ENCODE assay signal across 17 cellular contexts in the genomic region with DNA sequence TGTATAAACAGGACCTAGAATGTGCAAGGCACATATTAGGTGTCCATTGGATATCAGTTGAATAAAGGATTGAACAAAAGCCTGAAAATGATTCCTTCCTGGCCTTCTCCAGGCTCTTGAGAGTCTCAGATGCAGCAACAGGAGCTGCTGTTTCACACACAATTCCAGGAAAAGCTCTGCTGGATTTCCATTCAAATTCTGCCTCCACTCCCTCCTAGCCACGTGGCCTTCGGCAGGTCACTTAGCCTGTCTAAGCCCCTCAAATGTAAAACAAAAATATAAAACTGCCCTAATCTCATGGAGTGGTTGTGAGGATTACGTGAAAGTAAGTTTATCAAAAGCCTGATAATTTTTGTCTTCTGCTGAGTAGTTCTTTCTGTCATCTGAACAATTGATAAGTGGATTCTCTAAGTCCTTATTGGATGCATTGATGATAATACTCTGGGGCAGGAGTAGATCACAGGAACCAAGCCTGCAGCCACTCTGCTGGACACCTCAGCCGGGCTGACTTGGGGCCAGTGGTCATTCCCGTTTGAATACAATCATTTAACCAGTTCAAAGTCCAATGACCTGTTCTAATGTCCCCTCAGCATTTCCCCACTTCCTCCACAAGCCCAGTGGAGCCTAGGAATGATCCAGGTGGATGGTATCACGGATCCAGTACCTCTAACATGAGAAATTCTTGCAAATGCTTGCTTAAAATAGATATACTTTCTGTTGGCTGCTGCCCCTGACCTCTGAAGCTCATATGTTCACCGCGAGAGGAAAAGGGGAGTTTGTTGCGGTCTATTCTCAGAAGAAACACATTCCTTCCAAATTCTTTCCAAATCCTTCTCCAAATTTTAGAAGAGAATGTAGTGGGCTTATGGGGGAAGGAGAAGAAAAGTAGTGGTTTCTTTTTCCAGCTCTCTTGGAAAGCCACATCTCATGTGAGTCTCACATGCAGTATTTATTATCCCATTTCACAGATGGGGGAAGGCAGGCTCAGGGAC.
DNase-seq lines count a peak whose midpoint lies in the region; ATAC-seq, FAIRE-seq and TF ChIP-seq lines count a peak whose summit lies in the region.
"Had no signal": no experiment of that assay in that cellular context is flagged by ENCODE, and none has a peak within 500 bp of the region (broad histone marks: within the 10 kb centered on the region; RNA-seq: fewer than 3 reads in every experiment).

No MANE protein-coding gene starts in this region.

- DNase-seq in AG10803 (ENCODE audit: low read depth) = peak; percentile 47
- peak; percentile 20 for DNase-seq in M059J (ENCODE audit: low read depth)
- peak; percentile 50 for DNase-seq in fibroblast of peridontal ligament (ENCODE audit: extremely low read depth)
- DNase-seq in HepG2 (ENCODE audit: low spot score) = peak; percentile 69
- no peak for DNase-seq in stimulated activated CD4-positive, alpha-beta T cell treated with anti-CD3 and anti-CD28 coated beads, Interleukin-2, amount 100 ng/mL, for 48 hours
- no peak for DNase-seq in middle frontal gyrus (ENCODE audit: extremely low spot score, low spot score)
- DNase-seq in UCSD-AML1 (lab: John Stamatoyannopoulos, UW; ENCODE audit: unreplicated experiment) = no peak
- DNase-seq in CD8-positive, alpha-beta T cell = no peak
- DNase-seq: AML-193, Calu3, KG1, NCI-H1092, NCI-H2081 treated with DMSO at 0.1 percent for 48 hours, NCI-H510A, PC-9 had no signal

- H3K36me3 Mint-ChIP-seq in CD8-positive, alpha-beta T cell = no peaks in the 10 kb centered on the region

- POLR2A ChIA-PET in HepG2 (lab: Yijun Ruan, JAX) = interaction anchor here (2.4 kb wide), 1 partner anchor 50 kb away, joined by 13 read pairs; no protein-coding TSS in a partner anchor
- POLR2A ChIA-PET in CD8-positive, alpha-beta T cell (lab: Charles Lee) = no interaction called here

- peak overlapping the region; percentile 35 for H3K4me2 ChIP-seq in HepG2 (ENCODE audit: low read depth, low read length)
- H3K4me2 ChIP-seq: A549, PC-9 had no signal

- no TSS peak for BruUV-seq in HepG2 (replicated peaks; lab: Mats Ljungman, UMichigan)

- no peaks in the 10 kb centered on the region for H3K79me2 ChIP-seq in HepG2 (ENCODE audit: insufficient read depth, low read length)

- H3K4me3 ChIP-seq in AG10803 (ENCODE audit: low read length) (no peak overlapping the region), HepG2 (replicated peaks in 1 of 3; ENCODE audit: insufficient read depth in 1 of 3, low read depth in 2 of 3, low read length in 3 of 3) (no peak overlapping the region)
- no peak overlapping the region for H3K4me3 ChIP-seq in CD8-positive, alpha-beta T cell (ENCODE audit: low read depth, low read length)
- H3K4me3 ChIP-seq: A549, PC-9, SJSA1 had no signal

- no peak overlapping the region for H3K27ac ChIP-seq in HepG2 (ENCODE audit: extremely low read length, insufficient read depth, low read length)
- no peak overlapping the region for H3K27ac ChIP-seq in CD8-positive, alpha-beta T cell (ENCODE audit: low read depth, low read length)
- H3K27ac ChIP-seq: A549, PC-9, SJSA1 had no signal

- no peak for FAIRE-seq in HepG2 (lab: Jason Lieb, UNC)
- FAIRE-seq: A549 had no signal

- intact Hi-C loops in HepG2 (cut with micrococcal nuclease; ENCODE audit: unreplicated experiment) = loop anchor here (2.0 to 5.0 kb wide), 3 partner anchors 36 to 174 kb away; no protein-coding TSS in a partner anchor
- intact Hi-C loops in CD8-positive, alpha-beta T cell (cut with DNase I, micrococcal nuclease) = no loop called here

- no peaks in the 10 kb centered on the region for H3K4me1 Mint-ChIP-seq in CD8-positive, alpha-beta T cell (ENCODE audit: low read depth)

- no peak overlapping the region for H3K4me3 Mint-ChIP-seq in CD8-positive, alpha-beta T cell

- no peaks in the 10 kb centered on the region for H3K36me3 ChIP-seq in HepG2 (replicated peaks in 1 of 2; ENCODE audit: control insufficient read depth in 1 of 2, insufficient read depth in 2 of 2, low read length in 2 of 2)
- H3K36me3 ChIP-seq in CD8-positive, alpha-beta T cell (ENCODE audit: insufficient read depth, low read length) = no peaks in the 10 kb centered on the region
- H3K36me3 ChIP-seq: SJSA1 had no signal

- H2AFZ ChIP-seq in HepG2 (ENCODE audit: low read length) = no peak overlapping the region
- H2AFZ ChIP-seq: PC-9 had no signal

- H3K9me3 ChIP-seq in HepG2 (ENCODE audit: low read length) = no peaks in the 10 kb centered on the region
- no peaks in the 10 kb centered on the region for H3K9me3 ChIP-seq in CD8-positive, alpha-beta T cell (ENCODE audit: low read length)
- H3K9me3 ChIP-seq: A549, SJSA1 had no signal

- no peak for TF ChIP-seq RAD21 in HepG2 (CRISPR knock-in tag; IDR thresholded peaks at IDR 0.05)

- in situ Hi-C loops in HepG2 (cut with HindIII; ENCODE audit: extremely low pct_ligation_motif_present, low pct_unique_long_range_greater_than_20kb) = loop anchor here (5.0 to 10.0 kb wide), 2 partner anchors 36 to 172 kb away; partner anchors contain the start of gene INHBB

- H3K27ac Mint-ChIP-seq in CD8-positive, alpha-beta T cell = no peak overlapping the region

- TF ChIP-seq POLR2A in HepG2 (IDR thresholded peaks at IDR 0.05; ENCODE audit: insufficient read depth in 1 of 2, low read depth in 2 of 2, low read length in 2 of 2) = no peak

- H3K9ac ChIP-seq in HepG2 (ENCODE audit: insufficient read depth, low read depth, low read length) = no peak overlapping the region

- CTCF ChIA-PET in HepG2 (lab: Yijun Ruan, JAX; ENCODE audit: low intra/inter-chr PET ratio, low total read pairs) = interaction anchor here (1.9 kb wide), 1 partner anchor 36 kb away, joined by 6 read pairs; no protein-coding TSS in a partner anchor
- CTCF ChIA-PET in CD8-positive, alpha-beta T cell (lab: Charles Lee) = no interaction called here

- H4K20me1 ChIP-seq in HepG2 (ENCODE audit: insufficient read depth, low read length) = no peaks in the 10 kb centered on the region

- H3K4me1 ChIP-seq in HepG2 (ENCODE audit: insufficient read depth, low read length) = peaks cover 63% of the 10 kb centered on the region
- no peaks in the 10 kb centered on the region for H3K4me1 ChIP-seq in CD8-positive, alpha-beta T cell (ENCODE audit: insufficient read depth, low read length)
- H3K4me1 ChIP-seq: A549 had no signal

- 24% methylated on average over 9 of the region's 9 CpGs for WGBS in HepG2 (ENCODE audit: low lambda C conversion rate)

- TF ChIP-seq EP300 in HepG2 (IDR thresholded peaks at IDR 0.05; ENCODE audit: low read depth in 2 of 2, low read length in 2 of 2) = no peak
- no peak for TF ChIP-seq EP300 in HepG2 (CRISPR knock-in tag; IDR thresholded peaks at IDR 0.05; ENCODE audit: borderline replicate concordance)

- no peak for TF ChIP-seq CTCF in AG10803 (conservative IDR thresholded peaks at IDR 0.05; ENCODE audit: low read length)
- no peak for TF ChIP-seq CTCF in HepG2 (CRISPR knock-in tag; IDR thresholded peaks at IDR 0.05)
- TF ChIP-seq CTCF in CD8-positive, alpha-beta T cell (IDR thresholded peaks at IDR 0.05) = no peak

- peaks cover 0 to 21% of the 10 kb centered on the region in 2 experiments; a peak in 4 of 5 replicates for H3K27me3 ChIP-seq in HepG2 (ENCODE audit: control insufficient read depth in 1 of 2, insufficient read depth in 2 of 2, low read length in 2 of 2)
- H3K27me3 ChIP-seq in CD8-positive, alpha-beta T cell (ENCODE audit: insufficient read depth, low read length) = no peaks in the 10 kb centered on the region

- peak; percentile 67 for ATAC-seq in HepG2
- ATAC-seq in CD8-positive, alpha-beta T cell = no peak
- ATAC-seq: A549 had no signal

- H3K9me3 Mint-ChIP-seq in CD8-positive, alpha-beta T cell = no peaks in the 10 kb centered on the region

- peaks cover 11% of the 10 kb centered on the region for H3K27me3 Mint-ChIP-seq in CD8-positive, alpha-beta T cell (ENCODE audit: low read depth)

TF ChIP-seq in HepG2, 621 proteins besides CTCF, POLR2A, EP300 and RAD21 (continues in another document):
- TF ChIP-seq ZNF30 (CRISPR knock-in tag; IDR thresholded peaks at IDR 0.05) (no peak), SP5 (CRISPR knock-in tag; IDR thresholded peaks at IDR 0.05; ENCODE audit: borderline replicate concordance, low read depth) (no peak), ZSCAN29 (CRISPR knock-in tag; conservative IDR thresholded peaks at IDR 0.05) (peak; percentile 58; the same call in 1 of the 2 replicates), ZNF468 (CRISPR knock-in tag; IDR thresholded peaks at IDR 0.05) (no peak), ELF3 (CRISPR knock-in tag; IDR thresholded peaks at IDR 0.05) (peak; percentile 86), SP140L (CRISPR knock-in tag; IDR thresholded peaks at IDR 0.05; ENCODE audit: borderline replicate concordance) (no peak), GTF2F1 (IDR thresholded peaks at IDR 0.05; ENCODE audit: low read length) (no peak), ONECUT2 (CRISPR knock-in tag; IDR thresholded peaks at IDR 0.05) (no peak), RXRA (CRISPR knock-in tag; IDR thresholded peaks at IDR 0.05) (peak; percentile 78; the same call in 1 of the 2 replicates), ZNF354B (CRISPR knock-in tag; IDR thresholded peaks at IDR 0.05) (no peak)

Comparison
In these comparisons a context has a peak if more than half of its experiments do, and no peak if none do; other contexts are left out.
1. DNase-seq: peak in AG10803 (single experiment), M059J (single experiment), fibroblast of peridontal ligament (single experiment) and HepG2 (single experiment); none in stimulated activated CD4-positive, alpha-beta T cell treated with anti-CD3 and anti-CD28 coated beads, Interleukin-2, amount 100 ng/mL, for 48 hours (0 of 2), middle frontal gyrus (single experiment), UCSD-AML1 (single experiment) and CD8-positive, alpha-beta T cell (0 of 7).